16 cellular contexts compared by ENCODE assay signal in genomic region chr14:35254736-35255135, GRCh38. TPM values are rescaled to one million over a fixed set of nuclear protein-coding genes. Genes with fewer than 3 reads are reported as not detected.
DNase-seq lines count a peak whose midpoint lies in the region; ATAC-seq and TF ChIP-seq lines count a peak whose summit lies in the region.
"Had no signal": no experiment of that assay in that cellular context is flagged by ENCODE, and none has a peak within 500 bp of the region (broad histone marks: within the 10 kb centered on the region; RNA-seq: fewer than 3 reads in every experiment).

No MANE protein-coding gene starts in this region.

- peak overlapping the region; percentile 3 to 44 for H3K4me3 Mint-ChIP-seq in activated T-cell treated with anti-CD3 and anti-CD28 coated beads, Interleukin-2, amount 50 U/mL, for 72 hours
- H3K4me3 Mint-ChIP-seq in neural progenitor cell = no peak overlapping the region
- H3K4me3 Mint-ChIP-seq: activated CD4-positive, alpha-beta T cell treated with anti-CD3 and anti-CD28 coated beads, Interleukin-2, amount 10 ng/mL, durations not matched to agents 7 days and 5 days had no signal

- no peaks in the 10 kb centered on the region for H3K79me2 ChIP-seq in neural progenitor cell (ENCODE audit: low read depth)
- H3K79me2 ChIP-seq in osteoblast (ENCODE audit: insufficient read depth, low read length) = no peaks in the 10 kb centered on the region

- no peak overlapping the region for H3K9ac ChIP-seq in neural progenitor cell

- TF ChIP-seq CTCF in GM13976 (IDR thresholded peaks at IDR 0.05; ENCODE audit: borderline replicate concordance, control extremely low read depth, extremely low read depth, insufficient read depth, missing control alignments) = no peak
- TF ChIP-seq CTCF in neural progenitor cell (IDR thresholded peaks at IDR 0.05) = no peak
- no peak for TF ChIP-seq CTCF in osteoblast (IDR thresholded peaks at IDR 0.05; ENCODE audit: extremely low read depth, low read depth, low read length)

- no peak overlapping the region for H3K4me3 ChIP-seq in neural progenitor cell
- H3K4me3 ChIP-seq in osteoblast (ENCODE audit: insufficient read depth, low read length) = no peak overlapping the region
- H3K4me3 ChIP-seq: PC-9 had no signal

- no peaks in the 10 kb centered on the region for H3K9me3 Mint-ChIP-seq in activated T-cell treated with anti-CD3 and anti-CD28 coated beads, Interleukin-2, amount 50 U/mL, for 72 hours
- H3K9me3 Mint-ChIP-seq in neural progenitor cell = no peaks in the 10 kb centered on the region
- H3K9me3 Mint-ChIP-seq: activated CD4-positive, alpha-beta T cell treated with anti-CD3 and anti-CD28 coated beads, Interleukin-2, amount 10 ng/mL, durations not matched to agents 7 days and 5 days; CD8-positive, alpha-beta memory T cell had no signal

- H2AFZ ChIP-seq in neural progenitor cell (replicated peaks) (no peak overlapping the region), osteoblast (ENCODE audit: low read length) (no peak overlapping the region)
- H2AFZ ChIP-seq: PC-9 had no signal

- H3K27ac Mint-ChIP-seq in activated T-cell treated with anti-CD3 and anti-CD28 coated beads, Interleukin-2, amount 50 U/mL, for 72 hours = no peak overlapping the region
- H3K27ac Mint-ChIP-seq in neural progenitor cell = peak overlapping the region; percentile 10
- H3K27ac Mint-ChIP-seq: activated CD4-positive, alpha-beta T cell treated with anti-CD3 and anti-CD28 coated beads, Interleukin-2, amount 10 ng/mL, durations not matched to agents 7 days and 5 days; progenitor cell of endocrine pancreas had no signal

- H4K20me1 ChIP-seq in neural progenitor cell (ENCODE audit: low read depth) (no peaks in the 10 kb centered on the region), osteoblast (ENCODE audit: insufficient read depth, low read length) (no peaks in the 10 kb centered on the region)

- no peaks in the 10 kb centered on the region for H3K9me3 ChIP-seq in neural progenitor cell (ENCODE audit: low read depth)
- H3K9me3 ChIP-seq in osteoblast (ENCODE audit: low read depth, low read length) = no peaks in the 10 kb centered on the region

- ATAC-seq in activated T-cell treated with anti-CD3 and anti-CD28 coated beads, Interleukin-2, amount 50 U/mL, for 72 hours (replicated peaks in 1 of 2) = peak; percentile 22 to 40
- ATAC-seq in HG02571 (IDR thresholded peaks at IDR 0.05; ENCODE audit: unreplicated experiment) = no peak

- in situ Hi-C loops in GM13976 (cut with MboI; ENCODE audit: low sequenced_read_pairs, unreplicated experiment) = no loop called here

- H3K27me3 ChIP-seq in neural progenitor cell (no peaks in the 10 kb centered on the region), osteoblast (ENCODE audit: insufficient read depth, low read length) (no peaks in the 10 kb centered on the region)

- H3F3A ChIP-seq in neural progenitor cell (ENCODE audit: low read depth) = no peaks in the 10 kb centered on the region

- H3K4me2 ChIP-seq in neural progenitor cell (no peak overlapping the region), osteoblast (ENCODE audit: insufficient read depth, low read length) (no peak overlapping the region)
- H3K4me2 ChIP-seq: PC-9 had no signal

- H3K4me1 ChIP-seq in neural progenitor cell = no peaks in the 10 kb centered on the region
- H3K4me1 ChIP-seq in osteoblast (ENCODE audit: insufficient read depth, low read length) = peaks cover 8% of the 10 kb centered on the region

- H3K27ac ChIP-seq in neural progenitor cell (no peak overlapping the region), osteoblast (ENCODE audit: low read depth, low read length) (no peak overlapping the region)
- H3K27ac ChIP-seq: PC-9 had no signal

- H3K27me3 Mint-ChIP-seq in activated T-cell treated with anti-CD3 and anti-CD28 coated beads, Interleukin-2, amount 50 U/mL, for 72 hours (ENCODE audit: low read depth) = no peaks in the 10 kb centered on the region
- H3K27me3 Mint-ChIP-seq in neural progenitor cell (ENCODE audit: insufficient read depth, low read depth) = peaks cover 2% of the 10 kb centered on the region
- H3K27me3 Mint-ChIP-seq: activated CD4-positive, alpha-beta T cell treated with anti-CD3 and anti-CD28 coated beads, Interleukin-2, amount 10 ng/mL, durations not matched to agents 7 days and 5 days; progenitor cell of endocrine pancreas had no signal

- H3K36me3 Mint-ChIP-seq in activated T-cell treated with anti-CD3 and anti-CD28 coated beads, Interleukin-2, amount 50 U/mL, for 72 hours (ENCODE audit: insufficient read depth in 2 of 2) = peaks cover 2 to 3% of the 10 kb centered on the region in 2 donors
- peaks cover 3% of the 10 kb centered on the region for H3K36me3 Mint-ChIP-seq in neural progenitor cell

- DNase-seq in Daoy (ENCODE audit: low read depth) (peak; percentile 22), GM13976 (ENCODE audit: low spot score) (peak; percentile 38), neural progenitor cell (ENCODE audit: low spot score) (no peak), DMS79 (lab: John Stamatoyannopoulos, UW) (no peak), osteoblast (ENCODE audit: insufficient read length, low spot score, missing footprints) (no peak)
- peak; percentile 10 to 12 for DNase-seq in activated T-cell treated with anti-CD3 and anti-CD28 coated beads, Interleukin-2, amount 50 U/mL, for 72 hours
- DNase-seq: activated CD4-positive, alpha-beta T cell treated with anti-CD3 and anti-CD28 coated beads, Interleukin-2, amount 10 ng/mL, durations not matched to agents 7 days and 5 days; aorta; CD8-positive, alpha-beta memory T cell; foreskin melanocyte; islet precursor cell; NCI-H345; PC-9; SW 1271 had no signal

- no peaks in the 10 kb centered on the region for H3K36me3 ChIP-seq in neural progenitor cell
- H3K36me3 ChIP-seq in osteoblast (ENCODE audit: insufficient read depth, low read length) = no peaks in the 10 kb centered on the region

- peaks cover 29% of the 10 kb centered on the region for H3K4me1 Mint-ChIP-seq in activated T-cell treated with anti-CD3 and anti-CD28 coated beads, Interleukin-2, amount 50 U/mL, for 72 hours (ENCODE audit: low read depth)
- H3K4me1 Mint-ChIP-seq in neural progenitor cell = no peaks in the 10 kb centered on the region

RNA-seq across cellular contexts. Expression of gene PSMA6, which starts 37.4 kb away (rescaled TPM):
- total RNA-seq in Daoy (2014; rRNA removed; shearing (Covaris generic)) = 865 and 878 TPM in 2 replicates
- total RNA-seq in activated T-cell treated with anti-CD3 and anti-CD28 coated beads, Interleukin-2, amount 50 U/mL, for 72 hours = 100 to 1,000 TPM; 325 to 349 TPM
- total RNA-seq in neural progenitor cell (ENCODE audit: low replicate concordance) (241 and 344 TPM in 2 replicates), osteoblast (155 and 170 TPM in 2 replicates)

Comparison
In these comparisons a context has a peak if more than half of its experiments do, and no peak if none do; other contexts are left out.
1. DNase-seq: peak in Daoy (single experiment), GM13976 (single experiment) and activated T-cell treated with anti-CD3 and anti-CD28 coated beads, Interleukin-2, amount 50 U/mL, for 72 hours (2 of 2); none in neural progenitor cell (single experiment), DMS79 (single experiment) and osteoblast (single experiment).